In genomic region chr10:62626817-62627216, GRCh38 we compare ENCODE assay signal across 13 cellular contexts.
DNase-seq lines count a peak whose midpoint lies in the region; ATAC-seq and TF ChIP-seq lines count a peak whose summit lies in the region.
"Had no signal": no experiment of that assay in that cellular context is flagged by ENCODE, and none has a peak within 500 bp of the region (broad histone marks: within the 10 kb centered on the region; RNA-seq: fewer than 3 reads in every experiment).

No MANE protein-coding gene starts in this region.

- no peaks in the 10 kb centered on the region for H3K27me3 ChIP-seq in uterus
- H3K27me3 ChIP-seq in right cardiac atrium (ENCODE audit: control insufficient read depth, insufficient read depth): no peaks in the 10 kb centered on the region
- peaks cover 3% of the 10 kb centered on the region for H3K27me3 ChIP-seq in gastroesophageal sphincter
- H3K27me3 ChIP-seq: body of pancreas, pancreas had no signal

- H3K9me3 Mint-ChIP-seq in activated CD8-positive, alpha-beta memory T cell treated with anti-CD3 and anti-CD28 coated beads, Interleukin-2, amount 10 ng/mL, durations not matched to agents 7 days and 5 days (ENCODE audit: low read depth): no peaks in the 10 kb centered on the region
- H3K9me3 Mint-ChIP-seq in chondrocyte (ENCODE audit: low read depth): no peaks in the 10 kb centered on the region
- H3K9me3 Mint-ChIP-seq: stimulated activated memory B cell treated with anti-CD40 and anti-IgM and Interleukin-4, amounts not matched to agents 10 μg/mL and 1 μg/mL and 100 μg/mL, for 72 hours; T-helper 1 cell treated with Interleukin-12 subunit alpha and Interleukin-12 subunit beta and Interleukin-4 antibody, amounts not matched to agents 30 μg/mL and 1 μg/mL, for 36 hours had no signal

- H3K36me3 ChIP-seq in OCI-LY7 (ENCODE audit: insufficient read depth, low read length) (no peaks in the 10 kb centered on the region), uterus (no peaks in the 10 kb centered on the region), gastroesophageal sphincter (no peaks in the 10 kb centered on the region)
- H3K36me3 ChIP-seq: pancreas had no signal

- H3K27me3 Mint-ChIP-seq in activated CD8-positive, alpha-beta memory T cell treated with anti-CD3 and anti-CD28 coated beads, Interleukin-2, amount 10 ng/mL, durations not matched to agents 7 days and 5 days: peaks cover 2% of the 10 kb centered on the region
- no peaks in the 10 kb centered on the region for H3K27me3 Mint-ChIP-seq in chondrocyte (ENCODE audit: low read depth)
- H3K27me3 Mint-ChIP-seq: memory B cell; stimulated activated memory B cell treated with anti-CD40 and anti-IgM and Interleukin-4, amounts not matched to agents 10 μg/mL and 1 μg/mL and 100 μg/mL, for 72 hours had no signal

- peaks cover 52% of the 10 kb centered on the region for H3K4me1 ChIP-seq in OCI-LY7 (ENCODE audit: insufficient read depth, low read length, poor library complexity, severe bottlenecking)
- H3K4me1 ChIP-seq in uterus: no peaks in the 10 kb centered on the region
- H3K4me1 ChIP-seq in right cardiac atrium (ENCODE audit: control insufficient read depth, insufficient read depth, low read length): no peaks in the 10 kb centered on the region
- no peaks in the 10 kb centered on the region for H3K4me1 ChIP-seq in gastroesophageal sphincter
- H3K4me1 ChIP-seq: body of pancreas, pancreas had no signal

- peak; percentile 51 for DNase-seq in activated CD8-positive, alpha-beta memory T cell treated with anti-CD3 and anti-CD28 coated beads for 24 hours
- no peak for DNase-seq in activated CD8-positive, alpha-beta memory T cell treated with anti-CD3 and anti-CD28 coated beads, Interleukin-2, amount 10 ng/mL, durations not matched to agents 7 days and 5 days
- DNase-seq in OCI-LY7 (ENCODE audit: low spot score): no peak
- no peak for DNase-seq in chondrocyte (ENCODE audit: low spot score)
- peak; percentile 12 for DNase-seq in renal cortical epithelial cell (ENCODE audit: low read depth)
- no peak for DNase-seq in uterus
- DNase-seq in right cardiac atrium: no peak
- DNase-seq: body of pancreas, pancreas had no signal

- POLR2A ChIA-PET in OCI-LY7 (lab: Charles Lee): interaction anchor here (0.7 to 1.1 kb wide), 4 partner anchors 12 to 180 kb away, joined by 3 to 5 read pairs (median 3); no protein-coding TSS in a partner anchor

- TF ChIP-seq POLR2A in uterus (IDR thresholded peaks at IDR 0.05) (no peak), gastroesophageal sphincter (IDR thresholded peaks at IDR 0.05) (no peak)

- no peak for ATAC-seq in activated CD8-positive, alpha-beta memory T cell treated with anti-CD3 and anti-CD28 coated beads, Interleukin-2, amount 10 ng/mL, durations not matched to agents 7 days and 5 days
- ATAC-seq in right cardiac atrium (no peak), gastroesophageal sphincter (no peak)
- ATAC-seq: body of pancreas, pancreas had no signal

- CTCF ChIA-PET in activated CD8-positive, alpha-beta memory T cell treated with anti-CD3 and anti-CD28 coated beads, Interleukin-2, amount 10 ng/mL, durations not matched to agents 7 days and 5 days (lab: Charles Lee): interaction anchor here (0.7 kb wide), 1 partner anchor 16 kb away, joined by 3 read pairs; no protein-coding TSS in a partner anchor
- CTCF ChIA-PET in OCI-LY7 (lab: Charles Lee; ENCODE audit: unreplicated experiment): no interaction called here

- H3K4me2 ChIP-seq in OCI-LY7 (ENCODE audit: low read length): peak overlapping the region; percentile 70

- H3K4me3 ChIP-seq in OCI-LY7 (ENCODE audit: low read depth, low read length, poor library complexity, severe bottlenecking) (peak overlapping the region; percentile 25), uterus (no peak overlapping the region), right cardiac atrium (ENCODE audit: low read length) (no peak overlapping the region), gastroesophageal sphincter (no peak overlapping the region)
- H3K4me3 ChIP-seq: body of pancreas, pancreas had no signal

- no peak overlapping the region for H3K27ac Mint-ChIP-seq in activated CD8-positive, alpha-beta memory T cell treated with anti-CD3 and anti-CD28 coated beads, Interleukin-2, amount 10 ng/mL, durations not matched to agents 7 days and 5 days
- peak overlapping the region; percentile 77 for H3K27ac Mint-ChIP-seq in chondrocyte (ENCODE audit: unreplicated experiment)
- H3K27ac Mint-ChIP-seq: memory B cell; T-helper 1 cell treated with Interleukin-12 subunit alpha and Interleukin-12 subunit beta and Interleukin-4 antibody, amounts not matched to agents 30 μg/mL and 1 μg/mL, for 36 hours had no signal

- H3K9me2 ChIP-seq in OCI-LY7 (ENCODE audit: insufficient read depth, low read length): no peaks in the 10 kb centered on the region

- no peaks in the 10 kb centered on the region for H3K9me3 ChIP-seq in OCI-LY7 (ENCODE audit: low read length)
- no peaks in the 10 kb centered on the region for H3K9me3 ChIP-seq in uterus
- H3K9me3 ChIP-seq in right cardiac atrium (ENCODE audit: control insufficient read depth, low read length): no peaks in the 10 kb centered on the region
- H3K9me3 ChIP-seq in gastroesophageal sphincter: no peaks in the 10 kb centered on the region
- H3K9me3 ChIP-seq: body of pancreas, pancreas had no signal

- TF ChIP-seq CTCF in OCI-LY7 (conservative IDR thresholded peaks at IDR 0.05; ENCODE audit: low read length) (no peak), chondrocyte (IDR thresholded peaks at IDR 0.05) (no peak), uterus (IDR thresholded peaks at IDR 0.05) (no peak), gastroesophageal sphincter (IDR thresholded peaks at IDR 0.05) (no peak)

- no peaks in the 10 kb centered on the region for H4K20me1 ChIP-seq in OCI-LY7 (ENCODE audit: insufficient read depth, low read length)

- BruUV-seq in OCI-LY7 (replicated peaks; lab: Mats Ljungman, UMichigan): no TSS peak

- H3K79me2 ChIP-seq in OCI-LY7 (ENCODE audit: insufficient read depth, low read depth, low read length): no peaks in the 10 kb centered on the region

- no peak overlapping the region for H3K4me3 Mint-ChIP-seq in activated CD8-positive, alpha-beta memory T cell treated with anti-CD3 and anti-CD28 coated beads, Interleukin-2, amount 10 ng/mL, durations not matched to agents 7 days and 5 days
- no peak overlapping the region for H3K4me3 Mint-ChIP-seq in chondrocyte (ENCODE audit: unreplicated experiment)
- H3K4me3 Mint-ChIP-seq: memory B cell; stimulated activated memory B cell treated with anti-CD40 and anti-IgM and Interleukin-4, amounts not matched to agents 10 μg/mL and 1 μg/mL and 100 μg/mL, for 72 hours; T-helper 1 cell treated with Interleukin-12 subunit alpha and Interleukin-12 subunit beta and Interleukin-4 antibody, amounts not matched to agents 30 μg/mL and 1 μg/mL, for 36 hours had no signal

- H3K4me1 Mint-ChIP-seq in activated CD8-positive, alpha-beta memory T cell treated with anti-CD3 and anti-CD28 coated beads, Interleukin-2, amount 10 ng/mL, durations not matched to agents 7 days and 5 days: peaks cover 6% of the 10 kb centered on the region
- peaks cover 28% of the 10 kb centered on the region for H3K4me1 Mint-ChIP-seq in chondrocyte (ENCODE audit: low read depth)

- intact Hi-C loops in OCI-LY7 (cut with micrococcal nuclease; ENCODE audit: unreplicated experiment): no loop called here
- intact Hi-C loops in uterus (cut with DNase I; ENCODE audit: low total_unique reads): no loop called here
- intact Hi-C loops in right cardiac atrium (cut with DNase I): no loop called here

- 42% methylated on average over 2 of the region's 2 CpGs for WGBS in right cardiac atrium
- 17 to 30% methylated on average over 2 of the region's 2 CpGs for WGBS in gastroesophageal sphincter (ENCODE audit: low coverage in 1 of 2), 2 donors

- H2AFZ ChIP-seq in OCI-LY7 (ENCODE audit: low read length): peak overlapping the region; percentile 94

- H3K36me3 Mint-ChIP-seq in activated CD8-positive, alpha-beta memory T cell treated with anti-CD3 and anti-CD28 coated beads, Interleukin-2, amount 10 ng/mL, durations not matched to agents 7 days and 5 days: peaks cover 2% of the 10 kb centered on the region
- H3K36me3 Mint-ChIP-seq in chondrocyte (ENCODE audit: low read depth): no peaks in the 10 kb centered on the region
- H3K36me3 Mint-ChIP-seq: stimulated activated memory B cell treated with anti-CD40 and anti-IgM and Interleukin-4, amounts not matched to agents 10 μg/mL and 1 μg/mL and 100 μg/mL, for 72 hours had no signal

- no peak for TF ChIP-seq EP300 in gastroesophageal sphincter (IDR thresholded peaks at IDR 0.05)

- H3K27ac ChIP-seq in OCI-LY7 (ENCODE audit: low read depth, low read length, poor library complexity, severe bottlenecking) (peak overlapping the region; percentile 61), uterus (no peak overlapping the region), right cardiac atrium (ENCODE audit: low read length) (no peak overlapping the region), gastroesophageal sphincter (no peak overlapping the region)
- H3K27ac ChIP-seq: body of pancreas, pancreas had no signal

Comparison
In these comparisons a context has a peak if more than half of its experiments do, and no peak if none do; other contexts are left out.
1. DNase-seq: peak in activated CD8-positive, alpha-beta memory T cell treated with anti-CD3 and anti-CD28 coated beads for 24 hours (single experiment) and renal cortical epithelial cell (single experiment); none in activated CD8-positive, alpha-beta memory T cell treated with anti-CD3 and anti-CD28 coated beads, Interleukin-2, amount 10 ng/mL, durations not matched to agents 7 days and 5 days (single experiment), OCI-LY7 (single experiment), chondrocyte (single experiment), uterus (0 of 2) and right cardiac atrium (0 of 3).